ENCODE assay signal across 1 cellular context in the genomic region with DNA sequence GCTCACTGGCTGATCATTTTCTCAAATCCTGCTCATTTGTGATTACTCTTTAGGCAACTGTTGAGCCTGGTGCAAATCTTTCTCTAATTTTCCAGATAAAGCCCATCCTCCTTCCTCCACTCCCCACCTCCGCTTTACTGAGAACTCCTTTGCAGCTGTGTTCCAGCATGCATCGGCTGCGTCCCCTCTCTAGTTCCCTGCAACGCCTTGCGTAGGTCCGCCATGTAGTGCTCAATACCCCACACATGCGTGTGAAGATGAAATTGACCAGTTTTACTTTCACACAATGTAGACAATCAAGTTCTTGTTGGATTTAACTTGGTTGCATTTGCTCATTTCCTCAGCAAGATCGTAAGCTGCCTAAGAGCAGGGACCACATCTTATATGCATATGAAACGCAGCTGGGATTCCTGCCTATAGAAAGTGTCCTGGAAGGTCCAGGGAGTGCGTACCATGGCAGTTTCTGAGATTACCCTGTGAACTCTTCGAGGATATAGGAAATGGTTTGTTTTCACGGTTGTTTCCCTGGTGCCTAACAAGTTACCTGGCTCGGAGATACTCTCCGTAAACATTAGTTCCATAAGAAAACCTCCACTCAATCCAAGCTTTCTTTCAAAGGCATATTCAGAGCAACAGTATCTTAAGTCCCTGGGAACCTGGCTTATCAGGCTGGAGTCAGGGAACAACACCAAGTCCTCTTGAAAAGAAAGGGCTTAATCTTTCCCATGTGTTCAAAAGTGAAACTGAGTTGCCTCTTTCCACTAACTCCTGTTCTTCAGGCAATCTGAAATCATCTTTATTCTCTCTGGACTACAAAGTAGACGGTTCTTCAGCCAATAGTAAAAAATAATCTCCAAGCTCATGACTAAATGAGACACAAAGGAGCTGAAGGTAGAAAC.
TF ChIP-seq lines count a peak whose summit lies in the region.

No MANE protein-coding gene starts in this region.

TF ChIP-seq in IMR-90, 13 proteins besides CTCF, POLR2A, EP300 and RAD21 (continued from another document):
- TF ChIP-seq RCOR1 (IDR thresholded peaks at IDR 0.05; ENCODE audit: insufficient replicate concordance, low read length), result no peak
